ENCODE assay signal across 1 cellular context in the genomic region with DNA sequence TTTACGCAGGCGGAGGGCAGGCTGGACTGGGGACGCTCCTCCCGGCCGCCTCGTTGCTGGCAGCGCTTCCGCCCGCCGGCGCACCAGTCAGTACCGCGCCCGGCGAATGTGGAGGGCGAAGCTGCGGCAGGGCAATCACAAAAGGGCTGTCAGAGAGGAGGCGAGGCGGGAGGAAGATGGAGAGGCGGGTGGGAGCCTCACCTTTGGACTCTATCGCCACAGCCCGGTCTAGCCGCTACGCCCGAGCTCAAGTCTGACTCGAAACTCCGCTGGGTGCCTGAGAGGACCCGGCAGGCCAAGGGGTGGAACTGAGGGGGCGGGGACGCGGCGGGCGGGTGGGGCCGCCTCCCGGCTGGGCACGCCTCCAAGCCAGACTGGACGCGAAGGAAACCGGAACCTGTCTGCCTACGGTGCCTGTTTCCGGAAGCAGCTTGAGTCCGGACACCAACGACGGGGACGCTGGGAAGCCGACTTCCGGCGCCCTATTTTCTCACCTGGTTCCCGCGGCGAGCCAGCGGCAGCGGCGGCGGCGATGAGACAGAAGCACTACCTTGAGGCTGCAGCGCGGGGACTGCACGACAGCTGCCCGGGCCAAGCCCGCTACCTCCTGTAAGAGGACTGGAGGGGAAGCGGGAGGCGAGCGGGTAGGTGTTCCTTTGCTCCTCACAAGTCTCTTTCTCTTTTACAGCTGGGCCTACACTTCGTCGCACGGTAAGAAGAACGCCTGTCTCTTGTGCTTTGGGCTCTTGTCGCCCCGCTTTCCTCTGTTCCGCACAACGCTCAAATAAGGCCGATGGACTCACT.
TF ChIP-seq lines count a peak whose summit lies in the region.

A gene (plus strand): TSS at position 483 of the 804 bp plus-strand sequence.

TF ChIP-seq in WTC11, 78 proteins besides CTCF, POLR2A, EP300 and RAD21 (continued from another document and continues in another):
- TF ChIP-seq, protein P1, sequence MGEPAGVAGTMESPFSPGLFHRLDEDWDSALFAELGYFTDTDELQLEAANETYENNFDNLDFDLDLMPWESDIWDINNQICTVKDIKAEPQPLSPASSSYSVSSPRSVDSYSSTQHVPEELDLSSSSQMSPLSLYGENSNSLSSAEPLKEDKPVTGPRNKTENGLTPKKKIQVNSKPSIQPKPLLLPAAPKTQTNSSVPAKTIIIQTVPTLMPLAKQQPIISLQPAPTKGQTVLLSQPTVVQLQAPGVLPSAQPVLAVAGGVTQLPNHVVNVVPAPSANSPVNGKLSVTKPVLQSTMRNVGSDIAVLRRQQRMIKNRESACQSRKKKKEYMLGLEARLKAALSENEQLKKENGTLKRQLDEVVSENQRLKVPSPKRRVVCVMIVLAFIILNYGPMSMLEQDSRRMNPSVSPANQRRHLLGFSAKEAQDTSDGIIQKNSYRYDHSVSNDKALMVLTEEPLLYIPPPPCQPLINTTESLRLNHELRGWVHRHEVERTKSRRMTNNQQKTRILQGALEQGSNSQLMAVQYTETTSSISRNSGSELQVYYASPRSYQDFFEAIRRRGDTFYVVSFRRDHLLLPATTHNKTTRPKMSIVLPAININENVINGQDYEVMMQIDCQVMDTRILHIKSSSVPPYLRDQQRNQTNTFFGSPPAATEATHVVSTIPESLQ (CRISPR knock-in tag; IDR thresholded peaks at IDR 0.05): no peak
- peak; percentile 66; the same call in 1 of the 2 replicates for TF ChIP-seq CBFB (CRISPR knock-in tag; IDR thresholded peaks at IDR 0.05; ENCODE audit: low read depth)
- TF ChIP-seq JAZF1 (CRISPR knock-in tag; IDR thresholded peaks at IDR 0.05): no peak
- TF ChIP-seq GRHL2 (CRISPR knock-in tag; IDR thresholded peaks at IDR 0.05; ENCODE audit: insufficient replicate concordance, severe bottlenecking): no peak
- TF ChIP-seq ESRRA (CRISPR knock-in tag; IDR thresholded peaks at IDR 0.05; ENCODE audit: borderline replicate concordance): no peak
- TF ChIP-seq, protein P2, sequence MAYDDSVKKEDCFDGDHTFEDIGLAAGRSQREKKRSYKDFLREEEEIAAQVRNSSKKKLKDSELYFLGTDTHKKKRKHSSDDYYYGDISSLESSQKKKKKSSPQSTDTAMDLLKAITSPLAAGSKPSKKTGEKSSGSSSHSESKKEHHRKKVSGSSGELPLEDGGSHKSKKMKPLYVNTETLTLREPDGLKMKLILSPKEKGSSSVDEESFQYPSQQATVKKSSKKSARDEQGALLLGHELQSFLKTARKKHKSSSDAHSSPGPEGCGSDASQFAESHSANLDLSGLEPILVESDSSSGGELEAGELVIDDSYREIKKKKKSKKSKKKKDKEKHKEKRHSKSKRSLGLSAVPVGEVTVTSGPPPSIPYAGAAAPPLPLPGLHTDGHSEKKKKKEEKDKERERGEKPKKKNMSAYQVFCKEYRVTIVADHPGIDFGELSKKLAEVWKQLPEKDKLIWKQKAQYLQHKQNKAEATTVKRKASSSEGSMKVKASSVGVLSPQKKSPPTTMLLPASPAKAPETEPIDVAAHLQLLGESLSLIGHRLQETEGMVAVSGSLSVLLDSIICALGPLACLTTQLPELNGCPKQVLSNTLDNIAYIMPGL (CRISPR knock-in tag; IDR thresholded peaks at IDR 0.05): no peak
- TF ChIP-seq ZNF396 (CRISPR knock-in tag; IDR thresholded peaks at IDR 0.05; ENCODE audit: borderline replicate concordance): no peak
- TF ChIP-seq ZBTB21 (CRISPR knock-in tag; IDR thresholded peaks at IDR 0.05; ENCODE audit: borderline replicate concordance): 0 out of 2 replicates have a peak, but pooled peaks have one; percentile 36
- TF ChIP-seq, protein P3, sequence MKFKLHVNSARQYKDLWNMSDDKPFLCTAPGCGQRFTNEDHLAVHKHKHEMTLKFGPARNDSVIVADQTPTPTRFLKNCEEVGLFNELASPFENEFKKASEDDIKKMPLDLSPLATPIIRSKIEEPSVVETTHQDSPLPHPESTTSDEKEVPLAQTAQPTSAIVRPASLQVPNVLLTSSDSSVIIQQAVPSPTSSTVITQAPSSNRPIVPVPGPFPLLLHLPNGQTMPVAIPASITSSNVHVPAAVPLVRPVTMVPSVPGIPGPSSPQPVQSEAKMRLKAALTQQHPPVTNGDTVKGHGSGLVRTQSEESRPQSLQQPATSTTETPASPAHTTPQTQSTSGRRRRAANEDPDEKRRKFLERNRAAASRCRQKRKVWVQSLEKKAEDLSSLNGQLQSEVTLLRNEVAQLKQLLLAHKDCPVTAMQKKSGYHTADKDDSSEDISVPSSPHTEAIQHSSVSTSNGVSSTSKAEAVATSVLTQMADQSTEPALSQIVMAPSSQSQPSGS (CRISPR knock-in tag; IDR thresholded peaks at IDR 0.05; ENCODE audit: borderline replicate concordance, low read depth): no peak
- TF ChIP-seq, protein P4, sequence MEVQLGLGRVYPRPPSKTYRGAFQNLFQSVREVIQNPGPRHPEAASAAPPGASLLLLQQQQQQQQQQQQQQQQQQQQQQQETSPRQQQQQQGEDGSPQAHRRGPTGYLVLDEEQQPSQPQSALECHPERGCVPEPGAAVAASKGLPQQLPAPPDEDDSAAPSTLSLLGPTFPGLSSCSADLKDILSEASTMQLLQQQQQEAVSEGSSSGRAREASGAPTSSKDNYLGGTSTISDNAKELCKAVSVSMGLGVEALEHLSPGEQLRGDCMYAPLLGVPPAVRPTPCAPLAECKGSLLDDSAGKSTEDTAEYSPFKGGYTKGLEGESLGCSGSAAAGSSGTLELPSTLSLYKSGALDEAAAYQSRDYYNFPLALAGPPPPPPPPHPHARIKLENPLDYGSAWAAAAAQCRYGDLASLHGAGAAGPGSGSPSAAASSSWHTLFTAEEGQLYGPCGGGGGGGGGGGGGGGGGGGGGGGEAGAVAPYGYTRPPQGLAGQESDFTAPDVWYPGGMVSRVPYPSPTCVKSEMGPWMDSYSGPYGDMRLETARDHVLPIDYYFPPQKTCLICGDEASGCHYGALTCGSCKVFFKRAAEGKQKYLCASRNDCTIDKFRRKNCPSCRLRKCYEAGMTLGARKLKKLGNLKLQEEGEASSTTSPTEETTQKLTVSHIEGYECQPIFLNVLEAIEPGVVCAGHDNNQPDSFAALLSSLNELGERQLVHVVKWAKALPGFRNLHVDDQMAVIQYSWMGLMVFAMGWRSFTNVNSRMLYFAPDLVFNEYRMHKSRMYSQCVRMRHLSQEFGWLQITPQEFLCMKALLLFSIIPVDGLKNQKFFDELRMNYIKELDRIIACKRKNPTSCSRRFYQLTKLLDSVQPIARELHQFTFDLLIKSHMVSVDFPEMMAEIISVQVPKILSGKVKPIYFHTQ (CRISPR knock-in tag; IDR thresholded peaks at IDR 0.05): no peak
- peak; percentile 89 for TF ChIP-seq GABPB1 (CRISPR knock-in tag; IDR thresholded peaks at IDR 0.05)
- peak; percentile 84 for TF ChIP-seq CREM (CRISPR knock-in tag; IDR thresholded peaks at IDR 0.05)
- TF ChIP-seq, protein P5, sequence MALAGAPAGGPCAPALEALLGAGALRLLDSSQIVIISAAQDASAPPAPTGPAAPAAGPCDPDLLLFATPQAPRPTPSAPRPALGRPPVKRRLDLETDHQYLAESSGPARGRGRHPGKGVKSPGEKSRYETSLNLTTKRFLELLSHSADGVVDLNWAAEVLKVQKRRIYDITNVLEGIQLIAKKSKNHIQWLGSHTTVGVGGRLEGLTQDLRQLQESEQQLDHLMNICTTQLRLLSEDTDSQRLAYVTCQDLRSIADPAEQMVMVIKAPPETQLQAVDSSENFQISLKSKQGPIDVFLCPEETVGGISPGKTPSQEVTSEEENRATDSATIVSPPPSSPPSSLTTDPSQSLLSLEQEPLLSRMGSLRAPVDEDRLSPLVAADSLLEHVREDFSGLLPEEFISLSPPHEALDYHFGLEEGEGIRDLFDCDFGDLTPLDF (CRISPR knock-in tag; IDR thresholded peaks at IDR 0.05): 0 out of 2 replicates have a peak, but pooled peaks have one; percentile 22
- TF ChIP-seq, protein P6, sequence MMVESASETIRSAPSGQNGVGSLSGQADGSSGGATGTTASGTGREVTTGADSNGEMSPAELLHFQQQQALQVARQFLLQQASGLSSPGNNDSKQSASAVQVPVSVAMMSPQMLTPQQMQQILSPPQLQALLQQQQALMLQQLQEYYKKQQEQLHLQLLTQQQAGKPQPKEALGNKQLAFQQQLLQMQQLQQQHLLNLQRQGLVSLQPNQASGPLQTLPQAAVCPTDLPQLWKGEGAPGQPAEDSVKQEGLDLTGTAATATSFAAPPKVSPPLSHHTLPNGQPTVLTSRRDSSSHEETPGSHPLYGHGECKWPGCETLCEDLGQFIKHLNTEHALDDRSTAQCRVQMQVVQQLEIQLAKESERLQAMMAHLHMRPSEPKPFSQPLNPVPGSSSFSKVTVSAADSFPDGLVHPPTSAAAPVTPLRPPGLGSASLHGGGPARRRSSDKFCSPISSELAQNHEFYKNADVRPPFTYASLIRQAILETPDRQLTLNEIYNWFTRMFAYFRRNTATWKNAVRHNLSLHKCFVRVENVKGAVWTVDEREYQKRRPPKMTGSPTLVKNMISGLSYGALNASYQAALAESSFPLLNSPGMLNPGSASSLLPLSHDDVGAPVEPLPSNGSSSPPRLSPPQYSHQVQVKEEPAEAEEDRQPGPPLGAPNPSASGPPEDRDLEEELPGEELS (CRISPR knock-in tag; IDR thresholded peaks at IDR 0.05): peak; percentile 79
- TF ChIP-seq, protein P7, sequence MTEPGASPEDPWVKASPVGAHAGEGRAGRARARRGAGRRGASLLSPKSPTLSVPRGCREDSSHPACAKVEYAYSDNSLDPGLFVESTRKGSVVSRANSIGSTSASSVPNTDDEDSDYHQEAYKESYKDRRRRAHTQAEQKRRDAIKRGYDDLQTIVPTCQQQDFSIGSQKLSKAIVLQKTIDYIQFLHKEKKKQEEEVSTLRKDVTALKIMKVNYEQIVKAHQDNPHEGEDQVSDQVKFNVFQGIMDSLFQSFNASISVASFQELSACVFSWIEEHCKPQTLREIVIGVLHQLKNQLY (CRISPR knock-in tag; IDR thresholded peaks at IDR 0.05): no peak
- TF ChIP-seq ZNF219 (CRISPR knock-in tag; IDR thresholded peaks at IDR 0.05; ENCODE audit: borderline replicate concordance): 0 out of 2 replicates have a peak, but pooled peaks have one; percentile 42
- TF ChIP-seq RELA (CRISPR knock-in tag; IDR thresholded peaks at IDR 0.05; ENCODE audit: borderline replicate concordance): peak; percentile 51
- no peak for TF ChIP-seq FOXJ3 (CRISPR knock-in tag; IDR thresholded peaks at IDR 0.05; ENCODE audit: borderline replicate concordance)
- TF ChIP-seq SP1 (CRISPR knock-in tag; conservative IDR thresholded peaks at IDR 0.05): peak; percentile 88
- TF ChIP-seq ZNF232 (CRISPR knock-in tag; IDR thresholded peaks at IDR 0.05): 0 out of 2 replicates have a peak, but pooled peaks have one; percentile 19
- TF ChIP-seq ZNF138 (CRISPR knock-in tag; conservative IDR thresholded peaks at IDR 0.05): 0 out of 2 replicates have a peak, but pooled peaks have one; percentile 53
- TF ChIP-seq NR2C2 (CRISPR knock-in tag; IDR thresholded peaks at IDR 0.05): no peak
- TF ChIP-seq, protein P8, sequence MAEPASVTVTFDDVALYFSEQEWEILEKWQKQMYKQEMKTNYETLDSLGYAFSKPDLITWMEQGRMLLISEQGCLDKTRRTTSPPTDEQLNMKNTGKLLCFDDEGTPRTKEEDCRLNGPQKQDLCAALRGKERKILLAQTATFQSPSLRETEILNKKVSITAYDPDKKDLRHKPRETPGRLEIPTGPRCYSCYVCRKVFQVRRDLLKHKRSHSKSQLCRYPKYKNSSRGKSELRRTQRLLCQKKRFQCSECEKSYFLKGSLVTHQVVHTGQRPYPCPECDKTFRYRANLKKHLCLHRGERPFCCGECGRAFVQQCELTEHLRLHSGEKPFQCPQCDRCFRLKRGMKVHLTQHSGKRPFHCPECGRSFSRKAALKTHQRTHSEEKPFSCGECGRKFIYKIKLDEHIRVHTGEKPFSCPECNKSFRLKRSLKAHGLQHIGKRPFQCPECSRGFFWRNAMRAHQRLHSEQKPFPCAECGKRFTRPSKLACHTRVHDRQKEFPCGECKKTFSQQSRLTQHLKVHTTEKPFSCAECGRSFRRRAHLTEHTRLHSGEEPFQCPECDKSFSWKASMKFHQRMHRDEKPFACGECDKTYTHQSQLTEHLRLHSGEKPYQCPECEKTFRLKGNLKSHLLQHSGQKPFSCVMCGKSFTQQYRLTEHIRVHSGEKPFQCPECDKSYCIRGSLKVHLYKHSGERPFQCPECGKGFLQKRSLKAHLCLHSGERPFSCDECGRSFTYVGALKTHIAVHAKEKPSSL (CRISPR knock-in tag; conservative IDR thresholded peaks at IDR 0.05): no peak
- TF ChIP-seq GTF2I (CRISPR knock-in tag; conservative IDR thresholded peaks at IDR 0.05): no peak
- TF ChIP-seq NFYB (CRISPR knock-in tag; conservative IDR thresholded peaks at IDR 0.05; ENCODE audit: low read depth): no peak
- TF ChIP-seq NR3C1 (CRISPR knock-in tag; conservative IDR thresholded peaks at IDR 0.05; ENCODE audit: low read depth): no peak
- no peak for TF ChIP-seq PRRX2 (CRISPR knock-in tag; IDR thresholded peaks at IDR 0.05)
- peak; percentile 69; the same call in 1 of the 2 replicates for TF ChIP-seq CREB1 (CRISPR knock-in tag; IDR thresholded peaks at IDR 0.05)
- TF ChIP-seq ZNF423 (CRISPR knock-in tag; IDR thresholded peaks at IDR 0.05): no peak
- no peak for TF ChIP-seq ZNF671 (CRISPR knock-in tag; IDR thresholded peaks at IDR 0.05)
- TF ChIP-seq, protein P9, sequence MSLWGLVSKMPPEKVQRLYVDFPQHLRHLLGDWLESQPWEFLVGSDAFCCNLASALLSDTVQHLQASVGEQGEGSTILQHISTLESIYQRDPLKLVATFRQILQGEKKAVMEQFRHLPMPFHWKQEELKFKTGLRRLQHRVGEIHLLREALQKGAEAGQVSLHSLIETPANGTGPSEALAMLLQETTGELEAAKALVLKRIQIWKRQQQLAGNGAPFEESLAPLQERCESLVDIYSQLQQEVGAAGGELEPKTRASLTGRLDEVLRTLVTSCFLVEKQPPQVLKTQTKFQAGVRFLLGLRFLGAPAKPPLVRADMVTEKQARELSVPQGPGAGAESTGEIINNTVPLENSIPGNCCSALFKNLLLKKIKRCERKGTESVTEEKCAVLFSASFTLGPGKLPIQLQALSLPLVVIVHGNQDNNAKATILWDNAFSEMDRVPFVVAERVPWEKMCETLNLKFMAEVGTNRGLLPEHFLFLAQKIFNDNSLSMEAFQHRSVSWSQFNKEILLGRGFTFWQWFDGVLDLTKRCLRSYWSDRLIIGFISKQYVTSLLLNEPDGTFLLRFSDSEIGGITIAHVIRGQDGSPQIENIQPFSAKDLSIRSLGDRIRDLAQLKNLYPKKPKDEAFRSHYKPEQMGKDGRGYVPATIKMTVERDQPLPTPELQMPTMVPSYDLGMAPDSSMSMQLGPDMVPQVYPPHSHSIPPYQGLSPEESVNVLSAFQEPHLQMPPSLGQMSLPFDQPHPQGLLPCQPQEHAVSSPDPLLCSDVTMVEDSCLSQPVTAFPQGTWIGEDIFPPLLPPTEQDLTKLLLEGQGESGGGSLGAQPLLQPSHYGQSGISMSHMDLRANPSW (CRISPR knock-in tag; conservative IDR thresholded peaks at IDR 0.05; ENCODE audit: low read depth): no peak
- no peak for TF ChIP-seq OVOL2 (CRISPR knock-in tag; IDR thresholded peaks at IDR 0.05; ENCODE audit: borderline replicate concordance)
